ENCODE assay signal across 22 cellular contexts in genomic region chr3:157030712-157031111, GRCh38.
"Had no signal": no experiment of that assay in that cellular context is flagged by ENCODE, and none has a peak within 500 bp of the region (broad histone marks: within the 10 kb centered on the region; RNA-seq: fewer than 3 reads in every experiment).

No MANE protein-coding gene starts in this region.

- ATAC-seq: activated T-helper 17 cell treated with anti-CD3 and anti-CD28 coated beads, Interleukin-2, amount 50 U/mL, for 72 hours; gastrocnemius medialis; mucosa of descending colon; right lobe of liver; stimulated activated effector memory CD8-positive, alpha-beta T cell treated with anti-CD3 and anti-CD28 coated beads, Interleukin-12 subunit alpha, Interleukin-12 subunit beta, amount 100 ng/mL, for 72 hours had no signal

- H3K4me1 ChIP-seq: adrenal gland, ascending aorta, gastrocnemius medialis, testis, uterus had no signal

- H3K9me3 Mint-ChIP-seq: activated T-cell treated with anti-CD3 and anti-CD28 coated beads, Interleukin-2, amount 50 U/mL, for 24 hours; dendritic cell treated with granulocyte-macrophage colony-stimulating factor and Interleukin-4, amounts not matched to agents 40 ng/mL and 50 ng/mL, for 4 days; nephron progenitor cell; stimulated activated effector memory CD8-positive, alpha-beta T cell treated with anti-CD3 and anti-CD28 coated beads, Interleukin-12 subunit alpha, Interleukin-12 subunit beta, amount 100 ng/mL, for 72 hours had no signal

- H3K9me3 ChIP-seq: adrenal gland, ascending aorta, gastrocnemius medialis, mucosa of descending colon, right lobe of liver, testis, uterus had no signal

- H3K27ac ChIP-seq: adrenal gland, ascending aorta, gastrocnemius medialis, right lobe of liver, testis, uterus had no signal

- H3K4me3 Mint-ChIP-seq: activated naive CD8-positive, alpha-beta T cell; activated T-cell treated with anti-CD3 and anti-CD28 coated beads, Interleukin-2, amount 50 U/mL, for 24 hours; activated T-helper 17 cell treated with anti-CD3 and anti-CD28 coated beads, Interleukin-2, amount 50 U/mL, for 72 hours; dendritic cell treated with granulocyte-macrophage colony-stimulating factor and Interleukin-4, amounts not matched to agents 40 ng/mL and 50 ng/mL, for 4 days; nephron progenitor cell; stimulated activated effector memory CD8-positive, alpha-beta T cell treated with anti-CD3 and anti-CD28 coated beads, Interleukin-12 subunit alpha, Interleukin-12 subunit beta, amount 100 ng/mL, for 72 hours had no signal

- H3K36me3 Mint-ChIP-seq: activated naive CD8-positive, alpha-beta T cell; stimulated activated effector memory CD8-positive, alpha-beta T cell treated with anti-CD3 and anti-CD28 coated beads, Interleukin-12 subunit alpha, Interleukin-12 subunit beta, amount 100 ng/mL, for 72 hours had no signal

- H3K36me3 ChIP-seq: adrenal gland, ascending aorta, gastrocnemius medialis, right lobe of liver, uterus had no signal

- DNase-seq: activated CD8-positive, alpha-beta memory T cell treated with anti-CD3 and anti-CD28 coated beads, Interleukin-2, amount 50 U/mL, for 4 hours; activated T-cell treated with anti-CD3 and anti-CD28 coated beads, Interleukin-2, amount 50 U/mL, for 24 hours; adrenal gland; effector CD4-positive, alpha-beta T cell; gastrocnemius medialis; hippocampal formation; left cardiac atrium; mesenchymal stem cell; mucosa of descending colon; nephron progenitor cell; posterior cingulate gyrus; right lobe of liver; small intestine; stimulated activated CD4-positive, alpha-beta T cell treated with anti-CD3 and anti-CD28 coated beads, Interleukin-2, amount 100 ng/mL, for 24 hours; testis; trophoblast cell; uterus had no signal

- H3K27ac Mint-ChIP-seq: activated naive CD8-positive, alpha-beta T cell; activated T-cell treated with anti-CD3 and anti-CD28 coated beads, Interleukin-2, amount 50 U/mL, for 24 hours; activated T-helper 17 cell treated with anti-CD3 and anti-CD28 coated beads, Interleukin-2, amount 50 U/mL, for 72 hours; dendritic cell treated with granulocyte-macrophage colony-stimulating factor and Interleukin-4, amounts not matched to agents 40 ng/mL and 50 ng/mL, for 4 days; nephron progenitor cell; stimulated activated effector memory CD8-positive, alpha-beta T cell treated with anti-CD3 and anti-CD28 coated beads, Interleukin-12 subunit alpha, Interleukin-12 subunit beta, amount 100 ng/mL, for 72 hours had no signal

- H3K4me3 ChIP-seq: adrenal gland, ascending aorta, gastrocnemius medialis, mucosa of descending colon, right lobe of liver, testis, uterus had no signal

- H3K4me1 Mint-ChIP-seq: nephron progenitor cell had no signal

- H3K27me3 ChIP-seq: adrenal gland, ascending aorta, gastrocnemius medialis, right lobe of liver, testis, uterus had no signal
